ENCODE assay signal across 30 cellular contexts in genomic region chr2:241876528-241877196, GRCh38. TPM values are rescaled to one million over a fixed set of nuclear protein-coding genes. Genes with fewer than 3 reads are reported as not detected.
"Had no signal": no experiment of that assay in that cellular context is flagged by ENCODE, and none has a peak within 500 bp of the region (broad histone marks: within the 10 kb centered on the region; RNA-seq: fewer than 3 reads in every experiment).

No MANE protein-coding gene starts in this region.

- DNase-seq: effector CD8-positive, alpha-beta T cell; endodermal cell; foreskin fibroblast; kidney glomerular epithelial cell; natural killer cell; retina; stimulated activated CD4-positive, alpha-beta T cell treated with anti-CD3 and anti-CD28 coated beads, Interleukin-12 subunit alpha, Interleukin-12 subunit beta, amount 100 ng/mL, for 4 hours; stimulated activated CD4-positive, alpha-beta T cell treated with anti-CD3 and anti-CD28 coated beads, Interleukin-1b, Interleukin-23, amount 100 ng/mL, for 48 hours; stimulated activated CD4-positive, alpha-beta T cell treated with anti-CD3 and anti-CD28 coated beads, Interleukin-4, amount 100 ng/mL, for 1 hour; stimulated activated CD8-positive, alpha-beta memory T cell treated with anti-CD3 and anti-CD28 coated beads, Interleukin-4, amount 100 ng/mL, for 48 hours; stimulated activated naive CD4-positive, alpha-beta T cell; stimulated activated naive CD8-positive, alpha-beta T cell treated with anti-CD3 and anti-CD28 coated beads, Interleukin-15, amount 100 ng/mL, for 72 hours; upper lobe of right lung; uterus had no signal

- H3K27me3 ChIP-seq: colonic mucosa, heart left ventricle, hepatocyte, neutrophil, pancreas, transverse colon, upper lobe of right lung, uterus had no signal

- ATAC-seq: esophagus mucosa; gastroesophageal sphincter; heart left ventricle; left colon; natural killer cell; pancreas; sciatic nerve; stimulated activated naive CD8-positive, alpha-beta T cell treated with anti-CD3 and anti-CD28 coated beads, Interleukin-15, amount 100 ng/mL, for 72 hours; upper lobe of right lung had no signal

- H3K27ac ChIP-seq: colonic mucosa, epithelial cell of prostate, gastroesophageal sphincter, heart left ventricle, hepatocyte, neutrophil, pancreas, suprapubic skin, transverse colon, upper lobe of right lung, uterus had no signal

- H3K4me2 ChIP-seq: hepatocyte, smooth muscle cell had no signal

- H3K4me1 ChIP-seq: colonic mucosa, pancreas had no signal

- H3K36me3 ChIP-seq: colonic mucosa, gastroesophageal sphincter, heart left ventricle, neutrophil, pancreas, suprapubic skin, transverse colon, upper lobe of right lung, uterus had no signal

- H3K4me3 ChIP-seq: colonic mucosa, gastroesophageal sphincter, heart left ventricle, hepatocyte, lung, pancreas, smooth muscle cell, suprapubic skin, transverse colon, upper lobe of right lung, uterus had no signal

- H2AFZ ChIP-seq: hepatocyte had no signal

- H3K9me3 ChIP-seq: colonic mucosa, gastroesophageal sphincter, neutrophil, pancreas, suprapubic skin, transverse colon, upper lobe of right lung, uterus had no signal

RNA-seq across cellular contexts. Expression of gene RTP5, which starts 7.1 kb away (rescaled TPM):
- total RNA-seq: colonic mucosa, endodermal cell, esophagus mucosa, gastroesophageal sphincter, heart left ventricle, hepatocyte, left colon, pancreas, pulmonary artery endothelial cell, sciatic nerve, smooth muscle cell, suprapubic skin, upper lobe of right lung had no signal
- polyA plus RNA-seq: heart left ventricle, hepatocyte, smooth muscle cell had no signal

RNA-seq across cellular contexts. Expression of gene PDCD1, which starts 18.0 kb away (rescaled TPM):
- total RNA-seq: hepatocyte, pulmonary artery endothelial cell, smooth muscle cell, suprapubic skin had no signal
- polyA plus RNA-seq: neural cell, smooth muscle cell had no signal
